In genomic region chrX:74063426-74064155, GRCh38 we compare ENCODE assay signal across 28 cellular contexts.
"Had no signal": no experiment of that assay in that cellular context is flagged by ENCODE, and none has a peak within 500 bp of the region (broad histone marks: within the 10 kb centered on the region; RNA-seq: fewer than 3 reads in every experiment).

No MANE protein-coding gene starts in this region.

- H3K4me3 Mint-ChIP-seq: activated CD4-positive, alpha-beta T cell treated with anti-CD3 and anti-CD28 coated beads, Interleukin-2, amount 10 ng/mL, durations not matched to agents 24 days and 14 days; activated CD8-positive, alpha-beta T cell treated with anti-CD3 and anti-CD28 coated beads for 36 hours; activated naive CD8-positive, alpha-beta T cell treated with anti-CD3 and anti-CD28 coated beads for 36 hours; activated T-cell treated with anti-CD3 and anti-CD28 coated beads, Interleukin-2, amount 50 U/mL, for 72 hours; activated T-helper 17 cell treated with anti-CD3 and anti-CD28 coated beads, Interleukin-2, amount 50 U/mL, for 72 hours had no signal

- DNase-seq: activated CD4-positive, alpha-beta T cell treated with anti-CD3 and anti-CD28 coated beads, Interleukin-2, amount 10 ng/mL, durations not matched to agents 24 days and 14 days; activated CD4-positive, alpha-beta T cell treated with anti-CD3 and anti-CD28 coated beads, Interleukin-2, amount 50 U/mL, for 4 hours; activated CD8-positive, alpha-beta T cell treated with anti-CD3 and anti-CD28 coated beads for 36 hours; activated effector memory CD4-positive, alpha-beta T cell treated with anti-CD3 and anti-CD28 coated beads, Interleukin-2, amount 50 U/mL, for 16 hours; activated naive CD4-positive, alpha-beta T cell; activated naive CD4-positive, alpha-beta T cell treated with anti-CD3 and anti-CD28 coated beads, Interleukin-2, amount 50 U/mL, for 16 hours; activated naive CD8-positive, alpha-beta T cell treated with anti-CD3 and anti-CD28 coated beads for 36 hours; activated T-cell treated with anti-CD3 and anti-CD28 coated beads, Interleukin-2, amount 50 U/mL, for 1 hour; activated T-cell treated with anti-CD3 and anti-CD28 coated beads, Interleukin-2, amount 50 U/mL, for 72 hours; amniotic stem cell; aorta; NCI-H1092 treated with DMSO at 0.1 percent for 48 hours; NCI-H1417; NCI-H146; NCI-H187; NCI-H2081; NCI-H2171 treated with DMSO at 0.1 percent for 48 hours; NCI-H2227 treated with DMSO at 0.1 percent for 48 hours; NCI-H446; NCI-H524; SIG-M5; SW 1271; T-helper 1 cell; T-helper 2 cell; T-helper 9 cell had no signal

- H3K27me3 Mint-ChIP-seq: activated CD4-positive, alpha-beta T cell treated with anti-CD3 and anti-CD28 coated beads, Interleukin-2, amount 10 ng/mL, durations not matched to agents 24 days and 14 days; activated CD8-positive, alpha-beta T cell treated with anti-CD3 and anti-CD28 coated beads for 36 hours; activated naive CD8-positive, alpha-beta T cell treated with anti-CD3 and anti-CD28 coated beads for 36 hours; activated T-helper 17 cell treated with anti-CD3 and anti-CD28 coated beads, Interleukin-2, amount 50 U/mL, for 72 hours had no signal

- ATAC-seq: activated CD8-positive, alpha-beta T cell treated with anti-CD3 and anti-CD28 coated beads for 36 hours; activated T-cell treated with anti-CD3 and anti-CD28 coated beads, Interleukin-2, amount 50 U/mL, for 72 hours; activated T-helper 17 cell treated with anti-CD3 and anti-CD28 coated beads, Interleukin-2, amount 50 U/mL, for 72 hours; Right ventricle myocardium inferior; SK-N-SH treated with all-trans-retinoic acid at 6 μM for 48 hours had no signal

- H3K27ac Mint-ChIP-seq: activated CD4-positive, alpha-beta T cell treated with anti-CD3 and anti-CD28 coated beads, Interleukin-2, amount 10 ng/mL, durations not matched to agents 24 days and 14 days; activated CD8-positive, alpha-beta T cell treated with anti-CD3 and anti-CD28 coated beads for 36 hours; activated naive CD8-positive, alpha-beta T cell treated with anti-CD3 and anti-CD28 coated beads for 36 hours; activated T-cell treated with anti-CD3 and anti-CD28 coated beads, Interleukin-2, amount 50 U/mL, for 72 hours; activated T-helper 17 cell treated with anti-CD3 and anti-CD28 coated beads, Interleukin-2, amount 50 U/mL, for 72 hours had no signal

- H3K4me1 Mint-ChIP-seq: activated T-helper 17 cell treated with anti-CD3 and anti-CD28 coated beads, Interleukin-2, amount 50 U/mL, for 72 hours had no signal

- H3K9me3 Mint-ChIP-seq: activated CD4-positive, alpha-beta T cell treated with anti-CD3 and anti-CD28 coated beads, Interleukin-2, amount 10 ng/mL, durations not matched to agents 24 days and 14 days had no signal
